2 cellular contexts compared by ENCODE assay signal in genomic region chr22:26893711-26894110, GRCh38.
TF ChIP-seq lines count a peak whose summit lies in the region.

No MANE protein-coding gene starts in this region.

TF ChIP-seq in SK-N-SH, 30 proteins besides CTCF, POLR2A, EP300 and RAD21 (continued from another document):
- TF ChIP-seq FOXM1 (IDR thresholded peaks at IDR 0.05; ENCODE audit: low read depth) (no peak), FOXJ3 (CRISPR knock-in tag; IDR thresholded peaks at IDR 0.05) (no peak), NRF1 (IDR thresholded peaks at IDR 0.05; ENCODE audit: low read depth, low read length) (no peak), ZBTB33 (IDR thresholded peaks at IDR 0.05; ENCODE audit: borderline replicate concordance, low read depth) (no peak), JUND (IDR thresholded peaks at IDR 0.05) (no peak)

TF ChIP-seq in SK-N-SH treated with all-trans-retinoic acid at 6 μM for 48 hours, 23 proteins besides CTCF, POLR2A, EP300 and RAD21 (continued from another document):
- TF ChIP-seq PATZ1 (CRISPR knock-in tag; IDR thresholded peaks at IDR 0.05; ENCODE audit: borderline replicate concordance): no peak
- TF ChIP-seq ZNF565 (CRISPR knock-in tag; conservative IDR thresholded peaks at IDR 0.05; ENCODE audit: low read depth): no peak
- TF ChIP-seq SNAI2 (CRISPR knock-in tag; IDR thresholded peaks at IDR 0.05): no peak
TF ChIP-seq in SK-N-SH treated with all-trans-retinoic acid at 6 μM for 48 hours: peak in this region for 0.
